Comparison of ENCODE assay signal across 1 cellular context in the genomic region with DNA sequence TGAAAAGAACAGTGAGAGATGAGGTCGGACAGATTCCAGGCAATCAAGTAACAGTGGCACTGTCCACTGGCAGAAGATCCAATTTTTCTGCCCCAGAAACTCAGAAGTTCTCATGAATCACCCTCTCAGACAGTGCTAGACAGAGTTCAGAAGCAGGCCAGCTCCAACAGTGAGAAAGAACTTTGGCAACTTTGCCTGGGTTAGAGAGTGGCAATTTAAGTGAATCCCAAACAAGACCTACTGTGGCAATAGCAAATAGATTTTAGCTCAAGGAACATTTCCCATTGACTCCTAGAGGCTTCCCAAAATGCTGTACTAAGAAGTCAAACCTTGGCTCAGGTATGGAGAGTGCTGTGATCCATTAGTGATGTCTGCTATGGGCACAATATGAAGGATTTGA.
TF ChIP-seq lines count a peak whose summit lies in the region.

No MANE protein-coding gene starts in this region.

TF ChIP-seq in SK-N-SH treated with all-trans-retinoic acid at 6 μM for 48 hours, 23 proteins besides CTCF, POLR2A, EP300 and RAD21 (continued from another document):
- no peak for TF ChIP-seq CSRNP3 (CRISPR knock-in tag; IDR thresholded peaks at IDR 0.05)
TF ChIP-seq in SK-N-SH treated with all-trans-retinoic acid at 6 μM for 48 hours: peak in this region for 0.
